19 cellular contexts compared by ENCODE assay signal in the genomic region with DNA sequence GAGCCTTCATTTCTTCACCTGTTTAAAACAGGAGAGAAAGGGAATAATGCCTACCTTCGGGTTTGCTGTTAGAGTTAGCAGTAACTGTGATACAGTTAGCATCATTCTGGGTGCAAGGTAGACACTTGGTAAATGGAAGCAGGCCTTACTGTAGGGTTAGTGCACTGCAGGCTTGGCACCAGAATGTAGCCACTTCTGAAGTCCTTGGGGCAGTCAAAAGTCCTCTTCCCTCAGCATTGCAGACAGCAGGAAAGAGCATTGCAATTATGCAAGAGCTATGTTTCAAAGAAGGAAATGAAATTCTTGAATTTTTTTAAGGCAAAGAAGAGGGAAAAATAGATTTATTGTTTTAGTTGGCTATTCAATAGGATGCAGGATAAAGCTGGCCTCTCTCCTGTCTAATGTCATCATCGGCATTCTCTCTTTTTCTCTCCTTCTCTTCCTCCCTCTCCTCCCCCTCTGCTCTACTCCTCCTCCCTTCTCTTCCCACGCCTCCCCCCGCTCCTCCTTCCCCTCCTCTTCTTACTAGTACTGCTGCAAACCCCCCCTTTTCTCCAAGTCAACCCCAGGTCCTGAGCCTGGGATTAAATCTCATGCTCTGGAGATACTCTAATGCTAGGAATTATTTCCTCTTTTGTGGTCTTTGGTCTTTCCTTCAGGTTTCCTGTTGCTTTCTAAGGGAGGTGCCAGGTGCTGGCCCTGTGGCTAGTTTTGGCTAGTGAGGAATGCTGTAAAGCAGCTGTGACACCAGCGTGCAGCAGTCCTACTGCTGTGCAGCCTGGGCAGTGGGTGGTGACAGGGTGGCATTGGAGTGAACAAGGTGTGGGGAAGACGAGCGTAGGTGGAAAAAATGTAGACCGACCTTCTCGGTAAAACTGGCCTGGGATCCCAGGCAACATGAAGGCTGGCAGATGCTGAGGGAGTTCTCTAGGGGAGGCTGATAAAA. TPM values are rescaled to one million over a fixed set of nuclear protein-coding genes. Genes with fewer than 3 reads are reported as not detected.
A peak's percentile ranks its signal among the peaks of the same experiment; 100 is the strongest.
DNase-seq lines count a peak whose midpoint lies in the region; ATAC-seq and TF ChIP-seq lines count a peak whose summit lies in the region.
"Had no signal": no experiment of that assay in that cellular context is flagged by ENCODE, and none has a peak within 500 bp of the region (broad histone marks: within the 10 kb centered on the region; RNA-seq: fewer than 3 reads in every experiment).

No MANE protein-coding gene starts in this region.

- no peak overlapping the region for H3K4me3 ChIP-seq in heart left ventricle
- H3K4me3 ChIP-seq: A549 had no signal

- no peak overlapping the region for H3K4me3 Mint-ChIP-seq in stimulated activated naive B cell treated with anti-CD40 and anti-IgM and Interleukin-4, amounts not matched to agents 10 μg/mL and 1 μg/mL and 100 μg/mL, for 72 hours
- H3K4me3 Mint-ChIP-seq: activated CD8-positive, alpha-beta T cell treated with anti-CD3 and anti-CD28 coated beads, Interleukin-2, amount 10 ng/mL, durations not matched to agents 7 days and 5 days; activated T-helper 17 cell treated with anti-CD3 and anti-CD28 coated beads, Interleukin-2, amount 50 U/mL, for 72 hours; CD8-positive, alpha-beta memory T cell had no signal

- no peak for TF ChIP-seq CTCF in heart left ventricle (IDR thresholded peaks at IDR 0.05)

- no peaks in the 10 kb centered on the region for H3K27me3 Mint-ChIP-seq in stimulated activated naive B cell treated with anti-CD40 and anti-IgM and Interleukin-4, amounts not matched to agents 10 μg/mL and 1 μg/mL and 100 μg/mL, for 72 hours
- H3K27me3 Mint-ChIP-seq: activated T-helper 17 cell treated with anti-CD3 and anti-CD28 coated beads, Interleukin-2, amount 50 U/mL, for 72 hours; CD8-positive, alpha-beta memory T cell had no signal

- H3K27ac ChIP-seq in heart left ventricle: peak overlapping the region in 7 of 12 donors; percentile 4 to 66 (median 44)
- H3K27ac ChIP-seq: A549, KMS-11 had no signal

- H3K4me1 ChIP-seq in heart left ventricle: peaks cover 0 to 79% (median 47%) of the 10 kb centered on the region in 12 donors
- H3K4me1 ChIP-seq: A549 had no signal

- H3K27me3 ChIP-seq in heart left ventricle: no peaks in the 10 kb centered on the region

- no peaks in the 10 kb centered on the region for H3K9me3 Mint-ChIP-seq in stimulated activated naive B cell treated with anti-CD40 and anti-IgM and Interleukin-4, amounts not matched to agents 10 μg/mL and 1 μg/mL and 100 μg/mL, for 72 hours
- H3K9me3 Mint-ChIP-seq: activated T-helper 17 cell treated with anti-CD3 and anti-CD28 coated beads, Interleukin-2, amount 50 U/mL, for 72 hours; CD8-positive, alpha-beta memory T cell had no signal

- H3K36me3 Mint-ChIP-seq in stimulated activated naive B cell treated with anti-CD40 and anti-IgM and Interleukin-4, amounts not matched to agents 10 μg/mL and 1 μg/mL and 100 μg/mL, for 72 hours: peaks cover 2 to 10% of the 10 kb centered on the region in 2 donors

- H3K4me1 Mint-ChIP-seq in stimulated activated naive B cell treated with anti-CD40 and anti-IgM and Interleukin-4, amounts not matched to agents 10 μg/mL and 1 μg/mL and 100 μg/mL, for 72 hours: peaks cover 15 to 43% of the 10 kb centered on the region in 2 donors

- peak overlapping the region; percentile 72 for H3K27ac Mint-ChIP-seq in stimulated activated naive B cell treated with anti-CD40 and anti-IgM and Interleukin-4, amounts not matched to agents 10 μg/mL and 1 μg/mL and 100 μg/mL, for 72 hours
- H3K27ac Mint-ChIP-seq: activated CD8-positive, alpha-beta T cell treated with anti-CD3 and anti-CD28 coated beads, Interleukin-2, amount 10 ng/mL, durations not matched to agents 7 days and 5 days; activated T-helper 17 cell treated with anti-CD3 and anti-CD28 coated beads, Interleukin-2, amount 50 U/mL, for 72 hours had no signal

- ATAC-seq in heart left ventricle (peak in 1 of 4 donors; percentile 16), HG02759 (IDR thresholded peaks at IDR 0.05; ENCODE audit: unreplicated experiment) (no peak), GM18517 (IDR thresholded peaks at IDR 0.05; ENCODE audit: unreplicated experiment) (no peak)
- no peak for ATAC-seq in stimulated activated naive B cell treated with anti-CD40 and anti-IgM and Interleukin-4, amounts not matched to agents 10 μg/mL and 1 μg/mL and 100 μg/mL, for 72 hours (replicated peaks)
- ATAC-seq: A549; activated CD8-positive, alpha-beta T cell treated with anti-CD3 and anti-CD28 coated beads, Interleukin-2, amount 10 ng/mL, durations not matched to agents 7 days and 5 days; activated T-helper 17 cell treated with anti-CD3 and anti-CD28 coated beads, Interleukin-2, amount 50 U/mL, for 72 hours; left colon had no signal

- no peaks in the 10 kb centered on the region for H3K9me3 ChIP-seq in heart left ventricle
- H3K9me3 ChIP-seq: A549 had no signal

- 62 to 75% (median 69%) methylated on average over 9 of the region's 9 CpGs for WGBS in heart left ventricle, 4 donors

- intact Hi-C loops in heart left ventricle (cut with DNase I): loop anchor here in 9 of 10 donors (5.0 to 10.0 kb wide), 8 partner anchors 130 to 432 kb away; a partner anchor contains a TSS

- TF ChIP-seq POLR2A in heart left ventricle (IDR thresholded peaks at IDR 0.05): no peak

- peak; percentile 37 for DNase-seq in SKM-1 (lab: John Stamatoyannopoulos, UW; ENCODE audit: unreplicated experiment)
- DNase-seq in SKM-1 treated with dmso at 0.1 percent for 144 hours (lab: John Stamatoyannopoulos, UW; ENCODE audit: unreplicated experiment): no peak
- DNase-seq in OCI-M1 (lab: John Stamatoyannopoulos, UW): peak; percentile 38
- DNase-seq in heart left ventricle: no peak
- no peak for DNase-seq in stimulated activated naive B cell treated with anti-CD40 and anti-IgM and Interleukin-4, amounts not matched to agents 10 μg/mL and 1 μg/mL and 100 μg/mL, for 72 hours
- no peak for DNase-seq in NCI-H1105 treated with DMSO at 0.1 percent for 48 hours (lab: John Stamatoyannopoulos, UW)
- DNase-seq: activated CD8-positive, alpha-beta T cell treated with anti-CD3 and anti-CD28 coated beads, Interleukin-2, amount 10 ng/mL, durations not matched to agents 7 days and 5 days; caudate nucleus; CD8-positive, alpha-beta memory T cell; left colon; NCI-H187; NCI-H526; stimulated activated CD4-positive, alpha-beta T cell treated with anti-CD3 and anti-CD28 coated beads, Interleukin-12 subunit alpha, Interleukin-12 subunit beta, amount 100 ng/mL, for 4 hours; stimulated activated naive CD4-positive, alpha-beta T cell treated with Interleukin-2 at 50 U/mL for 16 hours had no signal

- no peaks in the 10 kb centered on the region for H3K36me3 ChIP-seq in heart left ventricle

RNA-seq across cellular contexts. Expression of a gene that starts 21.6 kb away (rescaled TPM):
- total RNA-seq in heart left ventricle: 10 to 100 TPM; 17.8 to 48.0 (median 23.7) TPM
- polyA plus RNA-seq in heart left ventricle: 10 to 100 TPM; 17.5 to 19.4 TPM

RNA-seq across cellular contexts. Expression of a gene that starts 51.3 kb away (rescaled TPM):
- 10 to 100 TPM; 19.1 to 39.9 (median 26.2) TPM for total RNA-seq in heart left ventricle
- 10 to 100 TPM; 14.1 to 44.6 TPM for polyA plus RNA-seq in heart left ventricle

Comparison
In these comparisons a context has a peak if more than half of its experiments do, and no peak if none do; other contexts are left out.
1. DNase-seq: peak in SKM-1 (single experiment) and OCI-M1 (single experiment); none in SKM-1 treated with dmso at 0.1 percent for 144 hours (single experiment), heart left ventricle (0 of 5), stimulated activated naive B cell treated with anti-CD40 and anti-IgM and Interleukin-4, amounts not matched to agents 10 μg/mL and 1 μg/mL and 100 μg/mL, for 72 hours (single experiment) and NCI-H1105 treated with DMSO at 0.1 percent for 48 hours (single experiment).